7 cellular contexts compared by ENCODE assay signal in the genomic region with DNA sequence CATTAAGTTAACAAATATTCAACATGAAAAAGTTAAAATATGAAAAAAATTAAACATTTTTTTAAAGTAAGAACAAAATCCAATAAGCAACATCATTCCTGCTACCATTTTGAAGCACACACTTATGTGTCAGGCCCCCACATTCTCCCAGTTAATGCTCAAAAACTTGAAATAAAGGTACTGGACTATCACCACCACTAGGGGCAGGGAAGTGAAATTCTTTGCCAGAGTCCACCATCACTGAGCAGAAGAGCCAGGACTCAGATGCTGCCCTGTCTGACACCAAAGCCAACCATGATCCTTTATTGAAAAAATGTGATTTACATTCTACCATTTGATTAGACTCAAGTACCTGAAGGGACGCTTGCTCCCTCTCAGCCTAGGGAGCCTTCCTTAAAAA. TPM values are rescaled to one million over a fixed set of nuclear protein-coding genes. Genes with fewer than 3 reads are reported as not detected.
DNase-seq lines count a peak whose midpoint lies in the region; ATAC-seq, FAIRE-seq and TF ChIP-seq lines count a peak whose summit lies in the region.

No MANE protein-coding gene starts in this region.

- peaks cover 41% of the 10 kb centered on the region for H3K4me1 Mint-ChIP-seq in type B pancreatic cell (ENCODE audit: unreplicated experiment)

- TF ChIP-seq CTCF in GM10266 (IDR thresholded peaks at IDR 0.05; ENCODE audit: control insufficient read depth, insufficient read depth, low read depth, missing control alignments) = peak; percentile 46
- peak; percentile 38 to 51 (median 40) for TF ChIP-seq CTCF in K562 (IDR thresholded peaks at IDR 0.05 in 2 of 3, conservative IDR thresholded peaks at IDR 0.05 in 1 of 3; ENCODE audit: insufficient read depth in 2 of 3, low read depth in 1 of 3, low read length in 3 of 3)
- TF ChIP-seq CTCF in kidney epithelial cell (IDR thresholded peaks at IDR 0.05; ENCODE audit: insufficient read depth, low read length, poor library complexity, severe bottlenecking) = peak; percentile 69
- TF ChIP-seq CTCF in type B pancreatic cell (conservative IDR thresholded peaks at IDR 0.05) = peak; percentile 82

- H3K4me2 ChIP-seq in K562 (ENCODE audit: insufficient read depth, low read length) = no peak overlapping the region

- CTCF ChIA-PET in K562 (lab: Yijun Ruan, JAX; ENCODE audit: low intra/inter-chr PET ratio) = interaction anchor here (0.6 to 3.3 kb wide), 3 partner anchors 111 to 943 kb away, joined by 4 to 20 read pairs (median 5); no protein-coding TSS in a partner anchor

- no peak overlapping the region for H2AFZ ChIP-seq in K562 (ENCODE audit: low read depth, low read length)

- no TSS peak for BruUV-seq in K562 (replicated peaks; lab: Mats Ljungman, UMichigan)

- H3K4me1 ChIP-seq in K562 (replicated peaks in 1 of 2; ENCODE audit: control insufficient read depth in 2 of 2, insufficient read depth in 2 of 2, low read length in 2 of 2) = no peaks in the 10 kb centered on the region

- no peaks in the 10 kb centered on the region for H3K27me3 Mint-ChIP-seq in type B pancreatic cell

- no peak for TF ChIP-seq POLR2A in K562 (conservative IDR thresholded peaks at IDR 0.05)

- no peaks in the 10 kb centered on the region for H3K9me3 Mint-ChIP-seq in type B pancreatic cell

- H3K27ac ChIP-seq in K562 (ENCODE audit: extremely low read depth, low read depth, low read length) = no peak overlapping the region

- H3K9me3 ChIP-seq in K562 (replicated peaks; ENCODE audit: control insufficient read depth, insufficient read depth, low read depth, low read length) = no peaks in the 10 kb centered on the region

- WGBS in K562 (ENCODE audit: insufficient coverage, low coverage, missing lambda C conversion rate) = 80% methylated on average over 1 of the region's 1 CpG

- no peak overlapping the region for H3K27ac Mint-ChIP-seq in type B pancreatic cell

- in situ Hi-C loops in K562 (cut with MboI) = loop anchor here (25.0 kb wide), 1 partner anchor 707 kb away; no protein-coding TSS in a partner anchor

- no peak overlapping the region for H3K4me3 Mint-ChIP-seq in type B pancreatic cell

- FAIRE-seq in K562 (lab: Jason Lieb, UNC) = peak; percentile 40

- peak; percentile 26 for DNase-seq in GM10266 (ENCODE audit: extremely low spot score)
- peak; percentile 39 for DNase-seq in M059J (ENCODE audit: low read depth)
- DNase-seq in K562 (ENCODE audit: extremely low read depth in 1 of 4, low spot score in 3 of 4) = peak; percentile 25 to 48 (median 40)
- DNase-seq in kidney epithelial cell (ENCODE audit: low read depth) = no peak
- no peak for DNase-seq in type B pancreatic cell (ENCODE audit: extremely low spot score, unreplicated experiment)

- H4K20me1 ChIP-seq in K562 (replicated peaks; ENCODE audit: control insufficient read depth, insufficient read depth, low read length) = peaks cover 4% of the 10 kb centered on the region; the same call in 1 of the 2 replicates

- no peak overlapping the region for H3K9ac ChIP-seq in K562 (ENCODE audit: insufficient read depth in 1 of 2, low read depth in 2 of 2, low read length in 2 of 2)

- H3K36me3 ChIP-seq in K562 (ENCODE audit: control insufficient read depth, insufficient read depth, low read length) (peaks cover 35% of the 10 kb centered on the region; the same call in 2 of the 3 replicates), kidney epithelial cell (ENCODE audit: control insufficient read depth, insufficient read depth, low read length) (no peaks in the 10 kb centered on the region)

- no peaks in the 10 kb centered on the region for H3K9me1 ChIP-seq in K562 (ENCODE audit: control insufficient read depth, insufficient read depth, low read length)

- H3K4me3 ChIP-seq in K562 (no peak overlapping the region), kidney epithelial cell (ENCODE audit: low read depth, low read length) (no peak overlapping the region)

- no peak for TF ChIP-seq RAD21 in K562 (CRISPR knock-in tag; conservative IDR thresholded peaks at IDR 0.05 in 1 of 2, IDR thresholded peaks at IDR 0.05 in 1 of 2)

- no peak for TF ChIP-seq EP300 in K562 (IDR thresholded peaks at IDR 0.05; ENCODE audit: low read length)

- H3K36me3 Mint-ChIP-seq in type B pancreatic cell = peaks cover 5% of the 10 kb centered on the region

- H3K27me3 ChIP-seq in K562 (ENCODE audit: control insufficient read depth in 2 of 2, insufficient read depth in 2 of 2, low read length in 2 of 2) (no peaks in the 10 kb centered on the region), kidney epithelial cell (ENCODE audit: control insufficient read depth, insufficient read depth, low read length) (no peaks in the 10 kb centered on the region)

- POLR2A ChIA-PET in K562 (lab: Yijun Ruan, JAX) = no interaction called here

- intact Hi-C loops in K562 (cut with micrococcal nuclease) = loop anchor here (10.0 kb wide), 1 partner anchor 55 kb away; no protein-coding TSS in a partner anchor

- peaks cover 31% of the 10 kb centered on the region for H3K79me2 ChIP-seq in K562 (ENCODE audit: control insufficient read depth, insufficient read depth, low read length)

- ATAC-seq in K562 (peak; percentile 87), HG03045 (IDR thresholded peaks at IDR 0.05; ENCODE audit: unreplicated experiment) (no peak), GM21737 (IDR thresholded peaks at IDR 0.05; ENCODE audit: unreplicated experiment) (no peak)

TF ChIP-seq in K562, 482 proteins besides CTCF, POLR2A, EP300 and RAD21:
- TF ChIP-seq ZNF444 (CRISPR knock-in tag; IDR thresholded peaks at IDR 0.05) (no peak), YY1 (IDR thresholded peaks at IDR 0.05; ENCODE audit: borderline replicate concordance in 1 of 3, control insufficient read depth in 1 of 3, extremely low read depth in 1 of 3, insufficient read depth in 3 of 3, insufficient read length in 1 of 3, insufficient replicate concordance in 2 of 3, low read depth in 1 of 3, low read length in 2 of 3) (peak in 1 of 3 experiments; percentile 18)
TF ChIP-seq in K562: peak in this region for 1.

RNA-seq across cellular contexts. Expression of a gene that starts 39.1 kb away (rescaled TPM):
- 11.8 and 18.9 TPM in 2 replicates for total RNA-seq in M059J (2014; rRNA removed; shearing (Covaris generic))
- total RNA-seq in K562 (2011; cell fraction: chromatin; rRNA removed; ENCODE audit: low replicate concordance) = 47.8 and 167 TPM in 2 replicates
- 20.3 and 25.8 TPM in 2 replicates for total RNA-seq in K562 (2011; cell fraction: nucleolus; rRNA removed)
- 70.5 and 141 TPM in 2 replicates for total RNA-seq in K562 (2011; cell fraction: nucleoplasm; rRNA removed)
- total RNA-seq in K562 (2014; rRNA removed) (13.0 and 13.1 TPM in 2 replicates), K562 (2014; rRNA removed; fragmentation: Illumina TruSeq; extraction: Trizol) (14.7 and 20.8 TPM in 2 replicates), K562 (2015; rRNA removed; fragmentation: Illumina TruSeq; extraction: Trizol) (12.6 and 14.2 TPM in 2 replicates), K562 (2021) (46.1 and 50.5 TPM in 2 replicates), kidney epithelial cell (32.1 and 32.3 TPM in 2 replicates), type B pancreatic cell (ENCODE audit: low replicate concordance) (64.4 and 73.2 TPM in 2 replicates)
- polyA plus RNA-seq in K562 (2011; rRNA removed) (34.7 and 40.7 TPM in 2 replicates), K562 (2014; fragmentation: Illumina TruSeq; extraction: Trizol) (46.1 and 52.4 TPM in 2 replicates), K562 (2014; fragmentation: Nextera tagmentation; extraction: Ambion mirVana) (10 to 100 TPM; 32.2 to 44.3 TPM), K562 (2014; rRNA removed) (28.9 and 43.8 TPM in 2 replicates)
- 11.6 and 18.5 TPM in 2 replicates for polyA plus RNA-seq in K562 (2011; cell fraction: cytosol; rRNA removed)
- polyA plus RNA-seq in K562 (2011; cell fraction: nucleus; rRNA removed) = 36.4 and 39.8 TPM in 2 replicates
- polyA plus RNA-seq in K562 (2012) = 26.6 and 55.2 TPM in 2 replicates
- 60.0 and 60.7 TPM in 2 replicates for polyA minus RNA-seq in K562 (2011; rRNA and poly(A)+ RNA removed)
- 20.4 and 22.8 TPM in 2 replicates for polyA minus RNA-seq in K562 (2011; cell fraction: cytosol; rRNA and poly(A)+ RNA removed)
- 23.8 and 35.3 TPM in 2 replicates for polyA minus RNA-seq in K562 (2011; cell fraction: nucleus; rRNA and poly(A)+ RNA removed)

Comparison
In these comparisons a context has a peak if more than half of its experiments do, and no peak if none do; other contexts are left out.
1. DNase-seq: peak in GM10266 (single experiment), M059J (single experiment) and K562 (4 of 4); none in kidney epithelial cell (single experiment) and type B pancreatic cell (single experiment).
2. Peak in every context shown above with its lines, with median percentiles within 50 percentile points of each other: CTCF ChIP-seq.